In the genomic region with DNA sequence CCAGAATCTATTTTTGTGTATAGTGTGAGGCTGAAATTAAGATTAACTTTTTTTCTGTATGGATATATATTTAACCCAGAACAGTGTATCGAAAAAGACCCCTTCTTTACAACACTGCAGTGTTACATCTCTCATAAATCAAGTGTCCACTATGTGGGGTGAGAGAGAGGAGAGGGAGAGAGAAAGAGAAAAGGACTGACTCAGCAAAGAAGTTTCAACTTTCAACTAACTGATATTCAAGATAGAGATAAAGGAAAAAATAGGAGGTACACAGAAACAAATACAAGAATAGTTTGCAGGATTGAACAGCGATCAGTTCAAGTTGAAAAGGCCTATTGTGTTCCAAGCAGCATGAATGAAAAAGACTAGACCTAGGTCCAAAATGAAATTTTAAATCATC, we compare ENCODE assay signal across 22 cellular contexts.
"Had no signal": no experiment of that assay in that cellular context is flagged by ENCODE, and none has a peak within 500 bp of the region (broad histone marks: within the 10 kb centered on the region; RNA-seq: fewer than 3 reads in every experiment).

No MANE protein-coding gene starts in this region.

- H3K9me3 ChIP-seq: adrenal gland, breast epithelium, MG63 had no signal

- H2AFZ ChIP-seq: PC-9 had no signal

- H3K4me1 ChIP-seq: adrenal gland, breast epithelium had no signal

- H3K27me3 ChIP-seq: adrenal gland, breast epithelium, MG63 had no signal

- H3K27ac ChIP-seq: adrenal gland, breast epithelium, PC-9, VCaP had no signal

- DNase-seq: activated CD4-positive, alpha-beta memory T cell treated with anti-CD3 and anti-CD28 coated beads for 36 hours; activated CD4-positive, alpha-beta T cell treated with anti-CD3 and anti-CD28 coated beads, Interleukin-2, amount 10 ng/mL, durations not matched to agents 7 days and 5 days; activated CD4-positive, CD25-positive, alpha-beta regulatory T cell; activated gamma-delta T cell treated with Interleukin-2 at 50 U/mL for 16 hours; activated naive CD4-positive, alpha-beta T cell treated with anti-CD3 and anti-CD28 coated beads, Interleukin-2, amount 10 ng/mL, durations not matched to agents 7 days and 5 days; activated naive CD8-positive, alpha-beta T cell treated with anti-CD3 and anti-CD28 coated beads, Interleukin-2, amount 10 ng/mL, durations not matched to agents 7 days and 5 days; activated T-cell treated with anti-CD3 and anti-CD28 coated beads, Interleukin-2, amount 50 U/mL, for 72 hours; adrenal gland; anterior cingulate cortex; caudate nucleus; MG63; NCI-H1105; NCI-H1436; NCI-H1694 treated with DMSO at 0.1 percent for 48 hours; NCI-H2029 treated with DMSO at 0.1 percent for 48 hours; NCI-H510A treated with DMSO at 0.1 percent for 48 hours; NCI-H69; PC-9; SHP77 treated with DMSO at 0.1 percent for 48 hours; T-helper 1 cell had no signal

- H3K4me3 ChIP-seq: adrenal gland, breast epithelium, MG63, PC-9 had no signal

- ATAC-seq: activated T-cell treated with anti-CD3 and anti-CD28 coated beads, Interleukin-2, amount 50 U/mL, for 72 hours had no signal

- H3K4me2 ChIP-seq: PC-9 had no signal

- H3K36me3 ChIP-seq: adrenal gland, breast epithelium, MG63 had no signal
